In genomic region chrX:70924294-70924693, GRCh38 we compare ENCODE assay signal across 9 cellular contexts. TPM values are rescaled to one million over a fixed set of nuclear protein-coding genes. Genes with fewer than 3 reads are reported as not detected.
"Had no signal": no experiment of that assay in that cellular context is flagged by ENCODE, and none has a peak within 500 bp of the region (broad histone marks: within the 10 kb centered on the region; RNA-seq: fewer than 3 reads in every experiment).

No MANE protein-coding gene starts in this region.

- DNase-seq: GM23248, H7, HCEC 1CT, IMR-90, KG1 had no signal

- H3K27ac ChIP-seq: GM23248, HL-60 had no signal

- H3K9ac ChIP-seq: GM23248 had no signal

- H2AFZ ChIP-seq: GM23248 had no signal

- ATAC-seq: K562 had no signal

- H3K4me3 ChIP-seq: GM23248, K562 had no signal

- FAIRE-seq: K562 had no signal

RNA-seq across cellular contexts. Expression of gene SLC7A3, which starts 6.6 kb away (rescaled TPM):
- total RNA-seq: H4, HT1080, IMR-90 had no signal
- polyA plus RNA-seq: GM23248, IMR-90 had no signal

RNA-seq across cellular contexts. Expression of gene TEX11, which starts 15.8 kb away (rescaled TPM):
- total RNA-seq: GM23248, H4, HT1080, IMR-90 had no signal
- polyA plus RNA-seq: GM23248, IMR-90 had no signal
